24 cellular contexts compared by ENCODE assay signal in the genomic region with DNA sequence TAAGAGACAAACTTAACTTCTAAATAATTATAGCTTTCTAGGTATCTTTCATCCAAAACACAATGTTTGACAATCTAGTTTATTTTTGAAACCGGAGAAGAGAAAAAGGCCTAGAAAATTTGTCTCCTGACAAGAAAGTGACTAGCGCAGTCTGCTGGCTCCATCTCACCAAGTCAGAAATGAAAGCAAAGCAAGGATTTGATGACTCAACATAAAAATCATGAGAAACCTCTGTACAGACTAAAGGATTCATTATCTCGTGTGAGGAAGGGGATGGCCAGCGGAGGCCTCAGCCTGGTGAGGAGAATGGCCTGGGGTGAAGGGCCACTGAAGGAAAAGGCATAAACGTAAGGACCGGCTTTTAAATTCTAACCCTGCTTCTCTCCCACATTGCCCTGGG. TPM values are rescaled to one million over a fixed set of nuclear protein-coding genes. Genes with fewer than 3 reads are reported as not detected.
DNase-seq lines count a peak whose midpoint lies in the region; ATAC-seq, FAIRE-seq and TF ChIP-seq lines count a peak whose summit lies in the region.
"Had no signal": no experiment of that assay in that cellular context is flagged by ENCODE, and none has a peak within 500 bp of the region (broad histone marks: within the 10 kb centered on the region; RNA-seq: fewer than 3 reads in every experiment).

No MANE protein-coding gene starts in this region.

- H4K91ac ChIP-seq in IMR-90 (ENCODE audit: insufficient read depth, low read depth, low read length): no peak overlapping the region

- H4K8ac ChIP-seq in IMR-90 (ENCODE audit: low read depth in 2 of 2, low read length in 2 of 2): no peak overlapping the region

- H3K18ac ChIP-seq in IMR-90 (ENCODE audit: low read depth, low read length): no peak overlapping the region

- no peaks in the 10 kb centered on the region for H3K4me1 ChIP-seq in IMR-90 (ENCODE audit: control insufficient read depth, insufficient read depth, low read length)
- H3K4me1 ChIP-seq in GM12878 (ENCODE audit: control insufficient read depth, insufficient read depth, low read length): peaks cover 3% of the 10 kb centered on the region
- H3K4me1 ChIP-seq in HepG2 (ENCODE audit: insufficient read depth, low read length): peaks cover 33% of the 10 kb centered on the region
- H3K4me1 ChIP-seq: body of pancreas, lower lobe of right lung had no signal

- no peak overlapping the region for H2BK20ac ChIP-seq in IMR-90 (ENCODE audit: low read depth, low read length)

- DNase-seq in IMR-90 (peak; percentile 16), GM12878 (ENCODE audit: low read depth, low spot score) (no peak), HepG2 (ENCODE audit: low spot score) (no peak), stromal cell of bone marrow (ENCODE audit: low read depth) (peak; percentile 13), NCI-H345 (lab: John Stamatoyannopoulos, UW) (no peak), GDM1 (lab: John Stamatoyannopoulos, UW) (no peak)
- no peak for DNase-seq in stimulated activated naive CD8-positive, alpha-beta T cell treated with anti-CD3 and anti-CD28 coated beads, Interleukin-15, Interleukin-2, amounts not matched to agents 100 U/mL and 50 U/mL, for 24 hours
- DNase-seq: activated CD4-positive, alpha-beta T cell treated with anti-CD3 and anti-CD28 coated beads for 36 hours; activated CD8-positive, alpha-beta memory T cell treated with anti-CD3 and anti-CD28 coated beads, Interleukin-2, amount 10 ng/mL, durations not matched to agents 7 days and 5 days; activated naive CD8-positive, alpha-beta T cell treated with anti-CD3 and anti-CD28 coated beads, Interleukin-2, amount 10 ng/mL, durations not matched to agents 7 days and 5 days; body of pancreas; DND-41; esophagus squamous epithelium; HCEC 1CT; lower lobe of right lung; NCI-H1105 treated with DMSO at 0.1 percent for 48 hours; NCI-H2107; NCI-H526; ovary; SW 1271 had no signal

- H2AFZ ChIP-seq in IMR-90 (replicated peaks; ENCODE audit: low read length, poor library complexity) (peak overlapping the region; percentile 81), GM12878 (ENCODE audit: control insufficient read depth, low read depth, low read length) (no peak overlapping the region), HepG2 (ENCODE audit: low read length) (no peak overlapping the region)

- TF ChIP-seq RAD21 in IMR-90 (IDR thresholded peaks at IDR 0.05; ENCODE audit: low read length) (no peak), GM12878 (IDR thresholded peaks at IDR 0.05; ENCODE audit: insufficient read depth, low read depth, low read length) (no peak), HepG2 (CRISPR knock-in tag; IDR thresholded peaks at IDR 0.05) (no peak)

- H3K27me3 ChIP-seq in IMR-90 (ENCODE audit: control insufficient read depth, insufficient read depth, low read length) (no peaks in the 10 kb centered on the region), GM12878 (replicated peaks in 1 of 2; ENCODE audit: control insufficient read depth in 2 of 2, insufficient read depth in 2 of 2, low read length in 1 of 2) (no peaks in the 10 kb centered on the region), HepG2 (ENCODE audit: control insufficient read depth in 1 of 2, insufficient read depth in 2 of 2, low read length in 2 of 2) (no peaks in the 10 kb centered on the region; a peak in 1 of 5 replicates)
- H3K27me3 ChIP-seq: body of pancreas, esophagus squamous epithelium, ovary had no signal

- H2BK5ac ChIP-seq in IMR-90 (ENCODE audit: low read depth, low read length, poor library complexity, severe bottlenecking): no peak overlapping the region

- no peak overlapping the region for H2AK9ac ChIP-seq in IMR-90 (replicated peaks; ENCODE audit: low read depth, low read length, poor library complexity)

- H3K27ac ChIP-seq in IMR-90 (ENCODE audit: insufficient read depth, low read length) (no peak overlapping the region), GM12878 (ENCODE audit: control insufficient read depth, insufficient read depth) (no peak overlapping the region), HepG2 (ENCODE audit: extremely low read length, insufficient read depth, low read length) (no peak overlapping the region)
- H3K27ac ChIP-seq: body of pancreas, lower lobe of right lung, ovary had no signal

- no peaks in the 10 kb centered on the region for H3K9me3 ChIP-seq in IMR-90 (ENCODE audit: control insufficient read depth, insufficient read depth, low read length)
- H3K9me3 ChIP-seq in GM12878 (replicated peaks; ENCODE audit: control insufficient read depth, insufficient read depth, low read length): no peaks in the 10 kb centered on the region; the same call in 2 of the 3 replicates
- H3K9me3 ChIP-seq in HepG2 (ENCODE audit: low read length): no peaks in the 10 kb centered on the region
- H3K9me3 ChIP-seq: body of pancreas, esophagus squamous epithelium, lower lobe of right lung, ovary had no signal

- no peak overlapping the region for H3K4me3 ChIP-seq in IMR-90 (ENCODE audit: insufficient read depth, low read depth, low read length)
- no peak overlapping the region for H3K4me3 ChIP-seq in GM12878
- H3K4me3 ChIP-seq in HepG2 (replicated peaks in 1 of 3; ENCODE audit: insufficient read depth in 1 of 3, low read depth in 2 of 3, low read length in 3 of 3): no peak overlapping the region
- H3K4me3 ChIP-seq: body of pancreas, esophagus squamous epithelium, lower lobe of right lung, ovary had no signal

- H3K9me1 ChIP-seq in IMR-90 (ENCODE audit: insufficient read depth, low read length): no peaks in the 10 kb centered on the region

- BruUV-seq in IMR-90 (replicated peaks; lab: Mats Ljungman, UMichigan): no TSS peak
- BruUV-seq in GM12878 (replicated peaks; lab: Mats Ljungman, UMichigan): no TSS peak
- BruUV-seq in HepG2 (replicated peaks; lab: Mats Ljungman, UMichigan): no TSS peak

- SMC1A ChIA-PET in GM12878 (lab: Charles Lee; ENCODE audit: uncharacterized antibody, unreplicated experiment): interaction anchor here (1.3 kb wide), 1 partner anchor 10 kb away, joined by 5 read pairs; no protein-coding TSS in a partner anchor

- POLR2A ChIA-PET in IMR-90 (lab: Charles Lee; ENCODE audit: unreplicated experiment) (interaction anchor here (0.5 kb wide), 1 partner anchor 50 kb away, joined by 6 read pairs; no protein-coding TSS in a partner anchor), GM12878 (lab: Charles Lee) (no interaction called here), HepG2 (lab: Yijun Ruan, JAX) (no interaction called here)

- FAIRE-seq in GM12878 (lab: Jason Lieb, UNC) (no peak), HepG2 (lab: Jason Lieb, UNC) (no peak)
- FAIRE-seq: TTC549 had no signal

- TF ChIP-seq EP300 in GM12878 (IDR thresholded peaks at IDR 0.05; ENCODE audit: borderline replicate concordance in 1 of 2, control insufficient read depth in 1 of 2, low read depth in 2 of 2, low read length in 2 of 2) (no peak), HepG2 (IDR thresholded peaks at IDR 0.05; ENCODE audit: low read depth in 2 of 2, low read length in 2 of 2) (no peak), HepG2 (CRISPR knock-in tag; IDR thresholded peaks at IDR 0.05; ENCODE audit: borderline replicate concordance) (no peak)

- no CpG with 5 or more reads among the region's 6 CpGs for WGBS in IMR-90 (ENCODE audit: extremely low coverage in 2 of 2, insufficient read length in 1 of 2), 2 experiments
- WGBS in GM12878 (ENCODE audit: insufficient coverage, insufficient replicate concordance, low lambda C conversion rate, missing lambda C conversion rate): 73% methylated on average over 6 of the region's 6 CpGs
- 80% methylated on average over 6 of the region's 6 CpGs for WGBS in HepG2 (ENCODE audit: low lambda C conversion rate)

- H2AK5ac ChIP-seq in IMR-90 (ENCODE audit: low read depth, low read length): no peak overlapping the region

- TF ChIP-seq POLR2A in IMR-90 (IDR thresholded peaks at IDR 0.05; ENCODE audit: low read depth, low read length) (no peak), GM12878 (IDR thresholded peaks at IDR 0.05; ENCODE audit: low read depth, low read length) (no peak), HepG2 (IDR thresholded peaks at IDR 0.05; ENCODE audit: insufficient read depth in 1 of 2, low read depth in 2 of 2, low read length in 2 of 2) (no peak)

- H4K20me1 ChIP-seq in IMR-90 (ENCODE audit: insufficient read depth, low read length) (no peaks in the 10 kb centered on the region), GM12878 (ENCODE audit: control insufficient read depth, insufficient read depth) (no peaks in the 10 kb centered on the region), HepG2 (ENCODE audit: insufficient read depth, low read length) (no peaks in the 10 kb centered on the region)

- H3K79me1 ChIP-seq in IMR-90 (ENCODE audit: low read depth in 1 of 2, low read length in 2 of 2): no peaks in the 10 kb centered on the region

- no peaks in the 10 kb centered on the region for H3K79me2 ChIP-seq in GM12878 (ENCODE audit: control insufficient read depth, insufficient read depth, low read length)
- no peaks in the 10 kb centered on the region for H3K79me2 ChIP-seq in HepG2 (ENCODE audit: insufficient read depth, low read length)

- no peak overlapping the region for H3K56ac ChIP-seq in IMR-90 (ENCODE audit: extremely low read depth, insufficient read depth, low read length)

- CTCF ChIA-PET in IMR-90 (lab: Yijun Ruan, JAX) (no interaction called here), GM12878 (lab: Yijun Ruan, JAX) (interaction anchor here (1.0 to 1.5 kb wide), 3 partner anchors 20 to 151 kb away, joined by 3 read pairs; no protein-coding TSS in a partner anchor), HepG2 (lab: Yijun Ruan, JAX; ENCODE audit: low intra/inter-chr PET ratio, low total read pairs) (no interaction called here)

- in situ Hi-C loops in IMR-90 (cut with MboI; ENCODE audit: low sequenced_read_pairs) (no loop called here), GM12878 (cut with MboI) (no loop called here), HepG2 (cut with HindIII; ENCODE audit: extremely low pct_ligation_motif_present, low pct_unique_long_range_greater_than_20kb) (no loop called here)

- RAD21 ChIA-PET in GM12878 (lab: Charles Lee; ENCODE audit: unreplicated experiment): interaction anchor here (1.3 kb wide), 1 partner anchor 90 kb away, joined by 4 read pairs; no protein-coding TSS in a partner anchor

- H3K14ac ChIP-seq in IMR-90 (replicated peaks; ENCODE audit: low read depth, low read length): no peak overlapping the region

- no peak overlapping the region for H3K9ac ChIP-seq in IMR-90 (ENCODE audit: low read depth, low read length)
- H3K9ac ChIP-seq in GM12878 (ENCODE audit: control insufficient read depth, insufficient read depth, low read length): no peak overlapping the region
- H3K9ac ChIP-seq in HepG2 (ENCODE audit: insufficient read depth, low read depth, low read length): no peak overlapping the region

- H4K5ac ChIP-seq in IMR-90 (ENCODE audit: low read depth, low read length): peak overlapping the region; percentile 16; the same call in 1 of the 2 replicates

- H2BK15ac ChIP-seq in IMR-90 (ENCODE audit: low read depth, low read length): no peak overlapping the region

- intact Hi-C loops in IMR-90 (cut with micrococcal nuclease) (no loop called here), GM12878 (cut with micrococcal nuclease; ENCODE audit: unreplicated experiment) (no loop called here), HepG2 (cut with micrococcal nuclease; ENCODE audit: unreplicated experiment) (no loop called here)

- H3K4me2 ChIP-seq in IMR-90 (ENCODE audit: low read depth, low read length): peak overlapping the region; percentile 44; the same call in 1 of the 2 replicates
- no peak overlapping the region for H3K4me2 ChIP-seq in GM12878 (ENCODE audit: control insufficient read depth, insufficient read depth)
- no peak overlapping the region; the same call in 1 of the 2 replicates for H3K4me2 ChIP-seq in HepG2 (ENCODE audit: low read depth, low read length)

- H3K23ac ChIP-seq in IMR-90 (ENCODE audit: low read depth, low read length): no peak overlapping the region

- peak; percentile 62 for ATAC-seq in IMR-90 (ENCODE audit: low read depth)
- ATAC-seq in GM12878: peak; percentile 29; the same call in 1 of the 3 replicates
- no peak for ATAC-seq in HepG2
- no peak for ATAC-seq in stimulated activated naive CD8-positive, alpha-beta T cell treated with anti-CD3 and anti-CD28 coated beads, Interleukin-15, Interleukin-2, amounts not matched to agents 100 U/mL and 50 U/mL, for 24 hours
- ATAC-seq: activated CD8-positive, alpha-beta memory T cell treated with anti-CD3 and anti-CD28 coated beads, Interleukin-2, amount 10 ng/mL, durations not matched to agents 7 days and 5 days; body of pancreas; lower lobe of right lung; Right ventricle myocardium inferior; sciatic nerve; stimulated activated effector memory CD8-positive, alpha-beta T cell treated with anti-CD3 and anti-CD28 coated beads, Interleukin-12 subunit alpha, Interleukin-12 subunit beta, amount 100 ng/mL, for 72 hours had no signal

- no peak overlapping the region for H2BK120ac ChIP-seq in IMR-90 (ENCODE audit: low read depth, low read length)

- no peak overlapping the region for H3K4ac ChIP-seq in IMR-90 (ENCODE audit: low read depth, low read length)

- TF ChIP-seq CTCF in IMR-90 (conservative IDR thresholded peaks at IDR 0.05; ENCODE audit: low read depth, low read length): no peak
- TF ChIP-seq CTCF in GM12878 (IDR thresholded peaks at IDR 0.05 in 2 of 3, conservative IDR thresholded peaks at IDR 0.05 in 1 of 3; ENCODE audit: control insufficient read depth in 2 of 3, extremely low read depth in 1 of 3, insufficient read depth in 1 of 3, low read depth in 3 of 3, low read length in 3 of 3): no peak
- TF ChIP-seq CTCF in HepG2 (CRISPR knock-in tag; IDR thresholded peaks at IDR 0.05): no peak

- dilution Hi-C loops in IMR-90 (cut with HindIII; ENCODE audit: low sequenced_read_pairs, unreplicated experiment): no loop called here

- H3K36me3 ChIP-seq in IMR-90 (ENCODE audit: control insufficient read depth, insufficient read depth, low read length) (no peaks in the 10 kb centered on the region), GM12878 (ENCODE audit: control insufficient read depth in 2 of 2, insufficient read depth in 2 of 2, low read length in 1 of 2) (no peaks in the 10 kb centered on the region), HepG2 (replicated peaks in 1 of 2; ENCODE audit: control insufficient read depth in 1 of 2, insufficient read depth in 2 of 2, low read length in 2 of 2) (no peaks in the 10 kb centered on the region)
- H3K36me3 ChIP-seq: esophagus squamous epithelium, lower lobe of right lung, ovary had no signal

RNA-seq across cellular contexts. Expression of gene TSNAX, which starts 20.0 kb away (rescaled TPM):
- total RNA-seq in IMR-90 (2012; rRNA removed): 60.6 and 61.4 TPM in 2 replicates
- 14.7 and 19.6 TPM in 2 replicates for polyA plus RNA-seq in IMR-90 (2012; rRNA removed)
- 2.8 and 6.8 TPM in 2 replicates for polyA plus RNA-seq in IMR-90 (2012; cell fraction: cytosol; rRNA removed)
- 3.2 and 16.4 TPM in 2 replicates for polyA plus RNA-seq in IMR-90 (2012; cell fraction: nucleus; rRNA removed; ENCODE audit: low replicate concordance)
- total RNA-seq in GM12878 (2013; cell fraction: nucleolus; rRNA removed): 73.1 and 76.7 TPM in 2 replicates
- total RNA-seq in GM12878 (2014; rRNA removed): 25.4 and 29.3 TPM in 2 replicates
- total RNA-seq in GM12878 (2014; rRNA removed; fragmentation: Illumina TruSeq; extraction: Trizol): 46.4 and 47.0 TPM in 2 replicates
- total RNA-seq in GM12878 (2021): 26.5 and 30.3 TPM in 2 replicates
- polyA plus RNA-seq in GM12878 (2011; ENCODE audit: low read depth): 12.0 TPM
- polyA plus RNA-seq in GM12878 (2011; rRNA removed): 27.8 and 43.7 TPM in 2 replicates
- polyA plus RNA-seq in GM12878 (2011; cell fraction: cytosol; rRNA removed): 9.5 and 12.0 TPM in 2 replicates
- 6.3 and 10.2 TPM in 2 replicates for polyA plus RNA-seq in GM12878 (2011; cell fraction: nucleus; rRNA removed)
- 20.5 and 22.8 TPM in 2 replicates for polyA plus RNA-seq in GM12878 (2012)
- 36.2 and 44.6 TPM in 2 replicates for polyA plus RNA-seq in GM12878 (2014; fragmentation: Illumina TruSeq; extraction: Trizol)
- polyA plus RNA-seq in GM12878 (2014; fragmentation: Nextera tagmentation; extraction: Ambion mirVana): 10 to 100 TPM; 35.0 to 42.4 TPM
- 21.6 and 24.8 TPM in 2 replicates for polyA plus RNA-seq in GM12878 (2014; rRNA removed)
- 10 to 100 TPM; 47.0 to 49.7 TPM for polyA plus RNA-seq in GM12878 (2016; fragmentation: Nextera tagmentation; extraction: Ambion mirVana)
- 43.8 and 47.3 TPM in 2 replicates for polyA minus RNA-seq in GM12878 (2011; rRNA and poly(A)+ RNA removed)
- polyA minus RNA-seq in GM12878 (2011; cell fraction: cytosol; rRNA and poly(A)+ RNA removed): 8.0 and 9.4 TPM in 2 replicates
- polyA minus RNA-seq in GM12878 (2011; cell fraction: nucleus; rRNA and poly(A)+ RNA removed): 11.4 and 13.8 TPM in 2 replicates
- 46.2 and 69.1 TPM in 2 replicates for total RNA-seq in HepG2 (2016; rRNA removed; fragmentation: Illumina TruSeq; extraction: Trizol)
- total RNA-seq in HepG2 (2016; cell fraction: cytosol; rRNA removed; fragmentation: Illumina TruSeq; extraction: Trizol; ENCODE audit: low read depth): 2.2 and 3.2 TPM in 2 replicates
- 44.6 and 70.5 TPM in 2 replicates for total RNA-seq in HepG2 (2016; cell fraction: insoluble cytoplasmic fraction; rRNA removed; fragmentation: Illumina TruSeq; extraction: Trizol)
- total RNA-seq in HepG2 (2016; cell fraction: membrane; rRNA removed; fragmentation: Illumina TruSeq; extraction: Trizol): 8.1 and 9.0 TPM in 2 replicates
- 22.7 and 27.8 TPM in 2 replicates for total RNA-seq in HepG2 (2016; cell fraction: nucleus; rRNA removed; fragmentation: Illumina TruSeq; extraction: Trizol)
- 13.2 and 13.7 TPM in 2 replicates for polyA plus RNA-seq in HepG2 (2011; rRNA removed)
- 6.7 and 10.9 TPM in 2 replicates for polyA plus RNA-seq in HepG2 (2011; cell fraction: cytosol; rRNA removed)
- polyA plus RNA-seq in HepG2 (2011; cell fraction: nucleus; rRNA removed): 3.5 and 5.3 TPM in 2 replicates
- 18.7 and 26.6 TPM in 2 replicates for polyA plus RNA-seq in HepG2 (2012)
- 1.1 and 1.2 TPM in 2 replicates for polyA plus RNA-seq in HepG2 (2016; cell fraction: cytosol; fragmentation: Illumina TruSeq; extraction: Trizol; ENCODE audit: low read depth)
- 48.3 and 54.6 TPM in 2 replicates for polyA plus RNA-seq in HepG2 (2016; cell fraction: insoluble cytoplasmic fraction; fragmentation: Illumina TruSeq; extraction: Trizol; ENCODE audit: low read depth)
- 4.1 and 4.7 TPM in 2 replicates for polyA plus RNA-seq in HepG2 (2016; cell fraction: membrane; fragmentation: Illumina TruSeq; extraction: Trizol; ENCODE audit: low read depth)
- 19.9 TPM in 2 replicates for polyA plus RNA-seq in HepG2 (2016; cell fraction: nucleus; fragmentation: Illumina TruSeq; extraction: Trizol; ENCODE audit: insufficient read depth, low read depth)
- 19.9 and 39.5 TPM in 2 replicates for polyA minus RNA-seq in HepG2 (2011; rRNA and poly(A)+ RNA removed; ENCODE audit: low replicate concordance)
- polyA minus RNA-seq in HepG2 (2011; cell fraction: cytosol; rRNA and poly(A)+ RNA removed): 12.7 and 14.0 TPM in 2 replicates
- polyA minus RNA-seq in HepG2 (2011; cell fraction: nucleus; rRNA and poly(A)+ RNA removed): 19.2 and 20.3 TPM in 2 replicates

Comparison
In these comparisons a context has a peak if more than half of its experiments do, and no peak if none do; other contexts are left out.
1. ATAC-seq: peak in IMR-90 (single experiment) and GM12878 (single experiment); none in HepG2 (single experiment) and stimulated activated naive CD8-positive, alpha-beta T cell treated with anti-CD3 and anti-CD28 coated beads, Interleukin-15, Interleukin-2, amounts not matched to agents 100 U/mL and 50 U/mL, for 24 hours (single experiment).
2. DNase-seq: peak in IMR-90 (single experiment) and stromal cell of bone marrow (single experiment); none in GM12878 (single experiment), HepG2 (single experiment), NCI-H345 (single experiment), stimulated activated naive CD8-positive, alpha-beta T cell treated with anti-CD3 and anti-CD28 coated beads, Interleukin-15, Interleukin-2, amounts not matched to agents 100 U/mL and 50 U/mL, for 24 hours (single experiment) and GDM1 (single experiment).